ENCODE assay signal across 7 cellular contexts in the genomic region with DNA sequence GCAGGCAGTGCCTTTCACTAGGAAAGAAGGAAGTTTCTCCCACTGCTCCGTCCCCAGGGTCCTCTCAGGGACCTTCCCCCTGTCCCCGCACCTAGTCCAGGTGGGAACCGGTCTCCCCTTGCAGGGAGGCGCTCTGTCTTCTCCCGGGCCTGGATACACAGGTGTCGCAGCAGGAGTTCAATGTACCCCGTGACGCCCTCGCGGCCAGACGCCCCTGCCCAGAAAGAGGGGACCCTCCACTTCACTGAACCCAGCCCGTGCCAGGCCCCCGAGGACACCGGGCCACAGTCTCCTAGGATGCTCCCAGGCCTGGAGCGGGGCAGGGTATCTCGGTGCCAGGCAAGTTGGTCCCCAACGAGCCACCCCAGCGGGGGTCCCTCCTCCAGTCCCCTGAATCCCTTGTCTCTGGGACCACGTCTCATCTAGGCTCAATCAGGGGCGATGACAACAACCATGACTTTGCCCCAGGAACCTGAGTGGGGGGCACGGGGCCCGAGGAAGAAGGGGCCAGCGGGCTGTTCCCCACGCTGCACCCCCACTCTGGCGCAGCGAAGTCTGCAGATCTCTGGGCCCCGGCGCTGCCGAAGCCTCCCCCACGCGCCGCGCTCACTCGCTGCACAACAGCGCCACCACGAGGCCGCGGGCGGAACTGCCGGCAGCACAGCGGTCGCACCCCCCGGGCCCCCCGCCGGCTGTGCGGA.
DNase-seq lines count a peak whose midpoint lies in the region; TF ChIP-seq lines count a peak whose summit lies in the region.

No MANE protein-coding gene starts in this region.

- H3K4me1 ChIP-seq in esophagus muscularis mucosa = peaks cover 9 to 23% (median 19%) of the 10 kb centered on the region in 4 donors

- WGBS in esophagus muscularis mucosa = 12% methylated on average over 23 of the region's 46 CpGs

- H3K36me3 Mint-ChIP-seq in nephron progenitor cell (ENCODE audit: low read depth) = no peaks in the 10 kb centered on the region
- H3K36me3 Mint-ChIP-seq in stimulated activated naive CD8-positive, alpha-beta T cell treated with anti-CD3 and anti-CD28 coated beads, Interleukin-15, Interleukin-2, amounts not matched to agents 100 ng/mL and 50 ng/mL, for 24 hours (ENCODE audit: low read depth) = no peaks in the 10 kb centered on the region

- in situ Hi-C loops in GM13977 (cut with MboI; ENCODE audit: low pct_unique_long_range_greater_than_20kb, low sequenced_read_pairs, unreplicated experiment) = no loop called here

- peaks cover 26% of the 10 kb centered on the region for H3K4me1 Mint-ChIP-seq in nephron progenitor cell
- H3K4me1 Mint-ChIP-seq in stimulated activated naive CD8-positive, alpha-beta T cell treated with anti-CD3 and anti-CD28 coated beads, Interleukin-15, Interleukin-2, amounts not matched to agents 100 ng/mL and 50 ng/mL, for 24 hours (ENCODE audit: low read depth) = no peaks in the 10 kb centered on the region

- no peaks in the 10 kb centered on the region for H3K9me3 Mint-ChIP-seq in nephron progenitor cell
- no peaks in the 10 kb centered on the region for H3K9me3 Mint-ChIP-seq in stimulated activated naive CD8-positive, alpha-beta T cell treated with anti-CD3 and anti-CD28 coated beads, Interleukin-15, Interleukin-2, amounts not matched to agents 100 ng/mL and 50 ng/mL, for 24 hours

- no peak for TF ChIP-seq EP300 in esophagus muscularis mucosa (IDR thresholded peaks at IDR 0.05)

- H3K4me3 ChIP-seq in esophagus muscularis mucosa = peak overlapping the region in 2 of 4 donors; percentile 23 to 38

- H3K27me3 ChIP-seq in esophagus muscularis mucosa = peaks cover 5 to 92% (median 26%) of the 10 kb centered on the region in 4 donors

- intact Hi-C loops in esophagus muscularis mucosa (cut with DNase I) = loop anchor here (5.0 kb wide), 1 partner anchor 536 kb away; no protein-coding TSS in a partner anchor

- peaks cover 26% of the 10 kb centered on the region for H3K27me3 Mint-ChIP-seq in nephron progenitor cell (ENCODE audit: low read depth, poor library complexity)
- H3K27me3 Mint-ChIP-seq in stimulated activated naive CD8-positive, alpha-beta T cell treated with anti-CD3 and anti-CD28 coated beads, Interleukin-15, Interleukin-2, amounts not matched to agents 100 ng/mL and 50 ng/mL, for 24 hours = peaks cover 19% of the 10 kb centered on the region

- no peak overlapping the region for H3K27ac ChIP-seq in esophagus muscularis mucosa (replicated peaks in 1 of 4)

- DNase-seq in GM13977 (ENCODE audit: low spot score) (peak; percentile 78), NCI-H69 (lab: John Stamatoyannopoulos, UW) (peak; percentile 76), activated T-cell treated with anti-CD3 and anti-CD28 coated beads for 4 hours (peak; percentile 68), esophagus muscularis mucosa (ENCODE audit: extremely low spot score) (no peak), nephron progenitor cell (peak; percentile 95), dedifferentiated amniotic fluid mesenchymal stem cell (ENCODE audit: extremely low spot score) (no peak)

- TF ChIP-seq CTCF in GM13977 (IDR thresholded peaks at IDR 0.05; ENCODE audit: extremely low read depth, insufficient read depth, missing control alignments) (peak; percentile 93), esophagus muscularis mucosa (IDR thresholded peaks at IDR 0.05) (peak; percentile 74 to 90 (median 87)), nephron progenitor cell (IDR thresholded peaks at IDR 0.05) (peak; percentile 100)

- H3K36me3 ChIP-seq in esophagus muscularis mucosa = no peaks in the 10 kb centered on the region

- H3K9me3 ChIP-seq in esophagus muscularis mucosa = no peaks in the 10 kb centered on the region

- no peak overlapping the region for H3K4me3 Mint-ChIP-seq in nephron progenitor cell
- peak overlapping the region; percentile 24 for H3K4me3 Mint-ChIP-seq in stimulated activated naive CD8-positive, alpha-beta T cell treated with anti-CD3 and anti-CD28 coated beads, Interleukin-15, Interleukin-2, amounts not matched to agents 100 ng/mL and 50 ng/mL, for 24 hours

- TF ChIP-seq POLR2A in esophagus muscularis mucosa (IDR thresholded peaks at IDR 0.05; ENCODE audit: low read depth) = no peak

- H3K27ac Mint-ChIP-seq in nephron progenitor cell = no peak overlapping the region
- no peak overlapping the region for H3K27ac Mint-ChIP-seq in stimulated activated naive CD8-positive, alpha-beta T cell treated with anti-CD3 and anti-CD28 coated beads, Interleukin-15, Interleukin-2, amounts not matched to agents 100 ng/mL and 50 ng/mL, for 24 hours

Comparison
In these comparisons a context has a peak if more than half of its experiments do, and no peak if none do; other contexts are left out.
1. DNase-seq: peak in GM13977 (single experiment), NCI-H69 (single experiment), activated T-cell treated with anti-CD3 and anti-CD28 coated beads for 4 hours (single experiment) and nephron progenitor cell (single experiment); none in esophagus muscularis mucosa (single experiment) and dedifferentiated amniotic fluid mesenchymal stem cell (single experiment).
2. Peak in every context shown above with its lines, with median percentiles within 50 percentile points of each other: CTCF ChIP-seq.